8 cellular contexts compared by ENCODE assay signal in the genomic region with DNA sequence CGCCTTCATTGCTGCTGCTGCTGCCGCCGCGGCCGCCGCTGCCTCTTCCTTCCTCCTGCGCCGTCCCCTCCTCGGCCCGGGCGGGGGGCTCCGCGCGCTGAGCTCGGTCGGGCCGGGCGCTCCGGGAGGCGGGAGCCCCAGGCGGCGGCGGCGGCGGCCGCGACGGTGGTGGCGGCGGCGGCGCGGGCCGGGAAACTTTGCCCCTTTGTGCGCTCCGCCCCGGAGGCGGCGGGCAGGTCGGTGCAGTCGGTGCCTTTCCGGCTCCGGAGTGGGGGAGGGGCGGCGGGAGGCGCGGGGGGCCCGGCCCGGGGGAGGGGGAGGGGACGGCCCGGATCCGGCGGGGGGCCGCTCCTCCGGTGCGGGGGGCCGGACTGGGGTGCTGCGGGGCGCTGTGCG. TPM values are rescaled to one million over a fixed set of nuclear protein-coding genes. Genes with fewer than 3 reads are reported as not detected.
DNase-seq lines count a peak whose midpoint lies in the region; ATAC-seq and TF ChIP-seq lines count a peak whose summit lies in the region.

No MANE protein-coding gene starts in this region.

- CTCF ChIA-PET in RWPE1 (lab: Yijun Ruan, JAX), result no interaction called here

- TF ChIP-seq CTCF in RWPE1 (conservative IDR thresholded peaks at IDR 0.05; ENCODE audit: low read depth), result no peak
- no peak for TF ChIP-seq CTCF in adrenal gland (IDR thresholded peaks at IDR 0.05)

- POLR2A ChIA-PET in RWPE1 (lab: Yijun Ruan, JAX; ENCODE audit: low non-redundant PET), result interaction anchor here (1.0 kb wide), 1 partner anchor 21 kb away, joined by 4 read pairs; no protein-coding TSS in a partner anchor

- peak overlapping the region; percentile 100 for H3K27ac ChIP-seq in RWPE1
- H3K27ac ChIP-seq in adrenal gland, result peak overlapping the region in 2 of 5 donors; percentile 29 to 86

- peaks cover 37 to 44% of the 10 kb centered on the region in 2 donors for H3K36me3 Mint-ChIP-seq in stimulated activated naive B cell treated with anti-CD40 and anti-IgM and Interleukin-4, amounts not matched to agents 10 μg/mL and 1 μg/mL and 100 μg/mL, for 72 hours

- intact Hi-C loops in adrenal gland (cut with DNase I), result no loop called here

- WGBS in adrenal gland, 4 donors, result 0 to 1% (median 0%) methylated on average over 3 to 56 of the region's 60 CpGs; no CpG with 5 or more reads in 1 of the 4 donors

- peaks cover 69 to 85% of the 10 kb centered on the region in 2 donors for H3K4me1 Mint-ChIP-seq in stimulated activated naive B cell treated with anti-CD40 and anti-IgM and Interleukin-4, amounts not matched to agents 10 μg/mL and 1 μg/mL and 100 μg/mL, for 72 hours

- peaks cover 0 to 3% of the 10 kb centered on the region in 2 donors for H3K9me3 Mint-ChIP-seq in stimulated activated naive B cell treated with anti-CD40 and anti-IgM and Interleukin-4, amounts not matched to agents 10 μg/mL and 1 μg/mL and 100 μg/mL, for 72 hours

- peak; percentile 51 for DNase-seq in NCI-H748 (lab: John Stamatoyannopoulos, UW; ENCODE audit: unreplicated experiment)
- DNase-seq in NCI-H748 treated with DMSO at 0.1 percent for 48 hours (lab: John Stamatoyannopoulos, UW), result no peak
- no peak for DNase-seq in RWPE1 (ENCODE audit: low spot score)
- peak in 5 of 7 donors; percentile 44 to 68 (median 55) for DNase-seq in adrenal gland
- peak; percentile 83 for DNase-seq in left lobe of liver (ENCODE audit: low spot score)
- no peak for DNase-seq in stimulated activated naive B cell treated with anti-CD40 and anti-IgM and Interleukin-4, amounts not matched to agents 10 μg/mL and 1 μg/mL and 100 μg/mL, for 72 hours
- no peak for DNase-seq in DMS153 (lab: John Stamatoyannopoulos, UW)

- peak; percentile 43 for TF ChIP-seq POLR2A in adrenal gland (IDR thresholded peaks at IDR 0.05)

- H3K27me3 ChIP-seq in adrenal gland, result no peaks in the 10 kb centered on the region

- H3K4me1 ChIP-seq in adrenal gland (replicated peaks in 1 of 2), result peaks cover 15 to 58% of the 10 kb centered on the region in 2 donors

- peak overlapping the region; percentile 51 for H3K27ac Mint-ChIP-seq in stimulated activated naive B cell treated with anti-CD40 and anti-IgM and Interleukin-4, amounts not matched to agents 10 μg/mL and 1 μg/mL and 100 μg/mL, for 72 hours

- no peaks in the 10 kb centered on the region for H3K36me3 ChIP-seq in adrenal gland (replicated peaks in 1 of 2)

- ATAC-seq in HG02759 (IDR thresholded peaks at IDR 0.05; ENCODE audit: unreplicated experiment) (peak; percentile 26), left lobe of liver (peak; percentile 39)
- ATAC-seq in stimulated activated naive B cell treated with anti-CD40 and anti-IgM and Interleukin-4, amounts not matched to agents 10 μg/mL and 1 μg/mL and 100 μg/mL, for 72 hours (replicated peaks), result peak; percentile 13 to 29

- H3K4me3 Mint-ChIP-seq in stimulated activated naive B cell treated with anti-CD40 and anti-IgM and Interleukin-4, amounts not matched to agents 10 μg/mL and 1 μg/mL and 100 μg/mL, for 72 hours, result peak overlapping the region; percentile 46 to 47

- peak overlapping the region in 1 of 4 donors; percentile 78 for H3K4me3 ChIP-seq in adrenal gland

- H3K9me3 ChIP-seq in adrenal gland (replicated peaks in 1 of 3), result no peaks in the 10 kb centered on the region

- no peaks in the 10 kb centered on the region for H3K27me3 Mint-ChIP-seq in stimulated activated naive B cell treated with anti-CD40 and anti-IgM and Interleukin-4, amounts not matched to agents 10 μg/mL and 1 μg/mL and 100 μg/mL, for 72 hours

RNA-seq across cellular contexts. Expression of a gene that starts 0.2 kb away (rescaled TPM):
- total RNA-seq in adrenal gland (1 to 10 TPM; 1.6 to 8.6 (median 6.4) TPM), left lobe of liver (7.3 TPM)
- 1 to 10 TPM; 1.3 to 5.7 (median 1.3) TPM for polyA plus RNA-seq in adrenal gland

RNA-seq across cellular contexts. Expression of a gene that starts 58.2 kb away (rescaled TPM):
- total RNA-seq in adrenal gland (10 to 100 TPM; 40.0 to 87.5 (median 52.8) TPM), left lobe of liver (14.7 TPM)
- 100 to 1,000 TPM in 1 of 3 donors, 10 to 100 TPM in 2; 57.1 to 112 (median 88.4) TPM for polyA plus RNA-seq in adrenal gland

Comparison
In these comparisons a context has a peak if more than half of its experiments do, and no peak if none do; other contexts are left out.
1. DNase-seq: peak in NCI-H748 (single experiment), adrenal gland (5 of 7) and left lobe of liver (single experiment); none in NCI-H748 treated with DMSO at 0.1 percent for 48 hours (single experiment), RWPE1 (single experiment), stimulated activated naive B cell treated with anti-CD40 and anti-IgM and Interleukin-4, amounts not matched to agents 10 μg/mL and 1 μg/mL and 100 μg/mL, for 72 hours (single experiment) and DMS153 (single experiment).
2. Peak in every context shown above with its lines, with median percentiles within 50 percentile points of each other: ATAC-seq.